Comparison of ENCODE assay signal across 10 cellular contexts in genomic region chr4:56134272-56134671, GRCh38.
A peak's percentile ranks its signal among the peaks of the same experiment; 100 is the strongest.
DNase-seq lines count a peak whose midpoint lies in the region; ATAC-seq, FAIRE-seq and TF ChIP-seq lines count a peak whose summit lies in the region.
"Had no signal": no experiment of that assay in that cellular context is flagged by ENCODE, and none has a peak within 500 bp of the region (broad histone marks: within the 10 kb centered on the region; RNA-seq: fewer than 3 reads in every experiment).

No MANE protein-coding gene starts in this region.

- BruUV-seq in A673 (replicated peaks; lab: Mats Ljungman, UMichigan) (no TSS peak), HepG2 (replicated peaks; lab: Mats Ljungman, UMichigan) (no TSS peak)

- TF ChIP-seq RAD21 in HepG2 (CRISPR knock-in tag; IDR thresholded peaks at IDR 0.05), result no peak

- TF ChIP-seq EP300 in HepG2 (IDR thresholded peaks at IDR 0.05; ENCODE audit: low read depth in 2 of 2, low read length in 2 of 2), result no peak
- no peak for TF ChIP-seq EP300 in HepG2 (CRISPR knock-in tag; IDR thresholded peaks at IDR 0.05; ENCODE audit: borderline replicate concordance)

- H3K4me2 ChIP-seq in HepG2 (ENCODE audit: low read depth, low read length), result peak overlapping the region; percentile 20; the same call in 1 of the 2 replicates
- H3K4me2 ChIP-seq: A549 had no signal

- H3K4me1 ChIP-seq in A673 (ENCODE audit: insufficient read depth, low read length, poor library complexity, severe bottlenecking) (no peaks in the 10 kb centered on the region), HepG2 (ENCODE audit: insufficient read depth, low read length) (peaks cover 27% of the 10 kb centered on the region)
- H3K4me1 ChIP-seq: A549 had no signal

- in situ Hi-C loops in HepG2 (cut with HindIII; ENCODE audit: extremely low pct_ligation_motif_present, low pct_unique_long_range_greater_than_20kb), result loop anchor here (5.0 kb wide), 1 partner anchor 163 kb away; no protein-coding TSS in a partner anchor

- no peaks in the 10 kb centered on the region for H3K27me3 ChIP-seq in A673 (replicated peaks; ENCODE audit: insufficient read depth, low read depth, low read length, poor library complexity)
- H3K27me3 ChIP-seq in HepG2 (ENCODE audit: control insufficient read depth in 1 of 2, insufficient read depth in 2 of 2, low read length in 2 of 2), result no peaks in the 10 kb centered on the region

- no peak for FAIRE-seq in HepG2 (lab: Jason Lieb, UNC)
- FAIRE-seq: A549 had no signal

- intact Hi-C loops in A673 (cut with micrococcal nuclease; ENCODE audit: unreplicated experiment), result no loop called here
- intact Hi-C loops in HepG2 (cut with micrococcal nuclease; ENCODE audit: unreplicated experiment), result no loop called here

- H3K4me3 ChIP-seq in A673 (ENCODE audit: low read depth, low read length, poor library complexity, severe bottlenecking), result no peak overlapping the region
- H3K4me3 ChIP-seq in coronary artery, result no peak overlapping the region
- H3K4me3 ChIP-seq in HepG2 (replicated peaks in 1 of 3; ENCODE audit: insufficient read depth in 1 of 3, low read depth in 2 of 3, low read length in 3 of 3), result no peak overlapping the region
- H3K4me3 ChIP-seq: A549 had no signal

- no peaks in the 10 kb centered on the region; the same call in 1 of the 2 replicates for H4K20me1 ChIP-seq in HepG2 (ENCODE audit: insufficient read depth, low read length)

- no peak for TF ChIP-seq POLR2A in HepG2 (IDR thresholded peaks at IDR 0.05; ENCODE audit: insufficient read depth in 1 of 2, low read depth in 2 of 2, low read length in 2 of 2)

- CTCF ChIA-PET in A673 (lab: Charles Lee) (no interaction called here), HepG2 (lab: Yijun Ruan, JAX; ENCODE audit: low intra/inter-chr PET ratio, low total read pairs) (no interaction called here)

- POLR2A ChIA-PET in A673 (lab: Charles Lee; ENCODE audit: low non-redundant PET), result no interaction called here
- POLR2A ChIA-PET in HepG2 (lab: Yijun Ruan, JAX), result no interaction called here

- H2AFZ ChIP-seq in HepG2 (ENCODE audit: low read length), result no peak overlapping the region

- peak; percentile 81 for ATAC-seq in HepG2
- ATAC-seq: A549 had no signal

- WGBS in HepG2 (ENCODE audit: low lambda C conversion rate), result 58% methylated on average over 2 of the region's 2 CpGs

- H3K36me3 ChIP-seq in A673 (ENCODE audit: insufficient read depth, low read length, poor library complexity, severe bottlenecking) (no peaks in the 10 kb centered on the region), HepG2 (replicated peaks in 1 of 2; ENCODE audit: control insufficient read depth in 1 of 2, insufficient read depth in 2 of 2, low read length in 2 of 2) (no peaks in the 10 kb centered on the region)

- TF ChIP-seq CTCF in A673 (conservative IDR thresholded peaks at IDR 0.05; ENCODE audit: low read depth, low read length), result no peak
- no peak for TF ChIP-seq CTCF in coronary artery (IDR thresholded peaks at IDR 0.05)
- no peak for TF ChIP-seq CTCF in HepG2 (CRISPR knock-in tag; IDR thresholded peaks at IDR 0.05)

- DNase-seq in A673 (ENCODE audit: low spot score) (peak; percentile 52), Kasumi-1 (lab: John Stamatoyannopoulos, UW) (peak; percentile 96 to 98), coronary artery (ENCODE audit: low spot score) (peak; percentile 73), HepG2 (ENCODE audit: low spot score) (peak; percentile 68), AML-193 (lab: John Stamatoyannopoulos, UW) (no peak), NCI-H748 (lab: John Stamatoyannopoulos, UW; ENCODE audit: unreplicated experiment) (no peak), NCI-H1417 (lab: John Stamatoyannopoulos, UW) (no peak), NCI-H2107 (lab: John Stamatoyannopoulos, UW) (no peak)
- DNase-seq: activated CD8-positive, alpha-beta memory T cell treated with anti-CD3 and anti-CD28 coated beads, Interleukin-2, amount 50 U/mL, for 4 hours had no signal

- no peak overlapping the region for H3K9ac ChIP-seq in HepG2 (ENCODE audit: insufficient read depth, low read depth, low read length)

- H3K27ac ChIP-seq in A673 (ENCODE audit: low read depth, low read length, poor library complexity, severe bottlenecking), result no peak overlapping the region
- peak overlapping the region in 1 of 2 donors; percentile 36 for H3K27ac ChIP-seq in coronary artery
- H3K27ac ChIP-seq in HepG2 (ENCODE audit: extremely low read length, insufficient read depth, low read length), result peak overlapping the region; percentile 34
- H3K27ac ChIP-seq: A549 had no signal

- no peaks in the 10 kb centered on the region for H3K79me2 ChIP-seq in HepG2 (ENCODE audit: insufficient read depth, low read length)

- H3K9me3 ChIP-seq in A673 (ENCODE audit: low read depth, low read length, poor library complexity, severe bottlenecking) (no peaks in the 10 kb centered on the region), HepG2 (ENCODE audit: low read length) (no peaks in the 10 kb centered on the region)
- H3K9me3 ChIP-seq: A549 had no signal

TF ChIP-seq in HepG2, 621 proteins besides CTCF, POLR2A, EP300 and RAD21 (continues in another document):
- TF ChIP-seq EED (CRISPR knock-in tag; IDR thresholded peaks at IDR 0.05) (no peak), GABPA (IDR thresholded peaks at IDR 0.05; ENCODE audit: low read depth, low read length) (no peak), GABPA (CRISPR knock-in tag; IDR thresholded peaks at IDR 0.05; ENCODE audit: low read depth) (no peak), ATF3 (CRISPR knock-in tag; IDR thresholded peaks at IDR 0.05) (no peak), TEAD3 (CRISPR knock-in tag; optimal IDR thresholded peaks at IDR 0.05; ENCODE audit: borderline replicate concordance) (peak; percentile 74), ZNF281 (CRISPR knock-in tag; IDR thresholded peaks at IDR 0.05; ENCODE audit: borderline replicate concordance) (peak; percentile 82), BRF2 (CRISPR knock-in tag; IDR thresholded peaks at IDR 0.05) (no peak), FOSL1 (CRISPR knock-in tag; IDR thresholded peaks at IDR 0.05; ENCODE audit: borderline replicate concordance) (no peak), REST (IDR thresholded peaks at IDR 0.05; ENCODE audit: borderline replicate concordance in 1 of 2, low read depth in 1 of 2, low read length in 2 of 2) (no peak)

Comparison
In these comparisons a context has a peak if more than half of its experiments do, and no peak if none do; other contexts are left out.
1. DNase-seq: peak in A673 (single experiment), Kasumi-1 (2 of 2), coronary artery (single experiment) and HepG2 (single experiment); none in AML-193 (0 of 2), NCI-H748 (single experiment), NCI-H1417 (0 of 3) and NCI-H2107 (single experiment).